ENCODE assay signal across 12 cellular contexts in the genomic region with DNA sequence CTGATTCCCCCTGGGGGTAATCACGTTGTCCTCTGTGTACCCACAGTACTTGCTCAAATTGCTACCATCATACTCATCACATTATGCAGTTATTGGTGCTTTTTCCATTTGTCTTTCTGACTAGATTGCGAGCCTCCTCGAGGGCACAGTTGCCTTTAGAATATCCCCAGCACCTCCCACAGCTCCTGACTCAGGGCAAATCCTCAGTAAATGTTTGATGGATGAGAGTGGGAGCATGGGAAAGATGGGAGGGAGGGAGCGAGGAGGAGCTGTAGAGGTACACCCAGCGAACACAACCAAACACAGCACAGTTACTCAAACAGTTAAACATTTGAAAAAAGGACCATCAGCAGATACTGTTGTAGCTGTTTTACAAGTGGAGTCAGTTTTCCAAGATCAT. TPM values are rescaled to one million over a fixed set of nuclear protein-coding genes. Genes with fewer than 3 reads are reported as not detected.
"Had no signal": no experiment of that assay in that cellular context is flagged by ENCODE, and none has a peak within 500 bp of the region (broad histone marks: within the 10 kb centered on the region; RNA-seq: fewer than 3 reads in every experiment).

No MANE protein-coding gene starts in this region.

- H3K9me3 ChIP-seq: colonic mucosa, gastroesophageal sphincter, stomach had no signal

- H3K27me3 Mint-ChIP-seq: activated CD8-positive, alpha-beta T cell treated with anti-CD3 and anti-CD28 coated beads for 36 hours had no signal

- H3K27me3 ChIP-seq: cardiac muscle cell, colonic mucosa, gastroesophageal sphincter, stomach had no signal

- H3K27ac Mint-ChIP-seq: activated CD8-positive, alpha-beta T cell treated with anti-CD3 and anti-CD28 coated beads for 36 hours had no signal

- DNase-seq: activated CD8-positive, alpha-beta memory T cell treated with anti-CD3 and anti-CD28 coated beads, Interleukin-2, amount 50 U/mL, for 4 hours; activated CD8-positive, alpha-beta T cell treated with anti-CD3 and anti-CD28 coated beads for 36 hours; activated naive CD4-positive, alpha-beta T cell treated with Interleukin-2 at 50 U/mL for 16 hours; colonic mucosa; effector CD4-positive, alpha-beta T cell; stimulated activated CD4-positive, alpha-beta T cell treated with anti-CD3 and anti-CD28 coated beads, Interleukin-4, amount 100 ng/mL, for 1 hour; stimulated activated CD8-positive, alpha-beta memory T cell treated with anti-CD3 and anti-CD28 coated beads, Interleukin-4, amount 100 ng/mL, for 48 hours; stomach had no signal

- H3K4me1 ChIP-seq: gastroesophageal sphincter had no signal

- H3K9me3 Mint-ChIP-seq: activated CD8-positive, alpha-beta T cell treated with anti-CD3 and anti-CD28 coated beads for 36 hours had no signal

- ATAC-seq: activated CD8-positive, alpha-beta T cell treated with anti-CD3 and anti-CD28 coated beads for 36 hours; gastroesophageal sphincter had no signal

- H3K36me3 ChIP-seq: cardiac muscle cell, colonic mucosa, gastroesophageal sphincter, stomach had no signal

- H3K27ac ChIP-seq: cardiac muscle cell, colonic mucosa, gastroesophageal sphincter, stomach, VCaP had no signal

- H3K4me3 Mint-ChIP-seq: activated CD8-positive, alpha-beta T cell treated with anti-CD3 and anti-CD28 coated beads for 36 hours had no signal

- H3K4me3 ChIP-seq: cardiac muscle cell, colonic mucosa, gastroesophageal sphincter, stomach had no signal

RNA-seq across cellular contexts. Expression of a gene that starts 27.9 kb away (rescaled TPM):
- total RNA-seq: cardiac muscle cell, pulmonary artery endothelial cell had no signal
